ENCODE assay signal across 8 cellular contexts in the genomic region with DNA sequence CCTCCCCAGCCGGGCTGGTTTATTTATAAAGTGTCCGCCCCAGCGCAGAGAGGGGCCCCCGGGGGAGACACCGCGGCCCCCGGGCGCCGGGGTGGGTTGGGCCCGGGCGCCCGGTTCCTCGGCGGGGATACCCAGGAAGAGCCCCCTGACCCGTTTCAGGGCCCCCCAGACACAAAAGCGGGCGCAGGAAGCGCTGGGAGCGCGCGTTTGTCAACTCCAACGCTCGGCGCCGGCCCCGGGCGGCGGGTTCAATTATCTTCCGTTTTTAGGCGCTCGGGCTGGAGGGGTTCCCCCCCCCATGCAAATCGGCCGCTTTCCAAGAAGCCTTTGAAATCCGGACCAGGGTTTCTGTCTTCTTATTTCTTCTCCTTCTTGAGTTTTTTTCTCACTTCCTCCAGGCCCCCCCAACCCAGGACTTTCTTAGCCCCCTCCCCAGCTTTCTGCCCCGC. TPM values are rescaled to one million over a fixed set of nuclear protein-coding genes. Genes with fewer than 3 reads are reported as not detected.
A peak's percentile ranks its signal among the peaks of the same experiment; 100 is the strongest.
DNase-seq lines count a peak whose midpoint lies in the region; ATAC-seq and TF ChIP-seq lines count a peak whose summit lies in the region.

No MANE protein-coding gene starts in this region.

- TF ChIP-seq CTCF in PC-3 (conservative IDR thresholded peaks at IDR 0.05; ENCODE audit: low read depth, low read length): no peak
- no peak for TF ChIP-seq CTCF in cardiac fibroblast (IDR thresholded peaks at IDR 0.05; ENCODE audit: low read depth, low read length)
- TF ChIP-seq CTCF in lower leg skin (IDR thresholded peaks at IDR 0.05): no peak

- H3K27me3 ChIP-seq in PC-3 (ENCODE audit: low read length): no peaks in the 10 kb centered on the region

- peak overlapping the region; percentile 38; the same call in 1 of the 2 replicates for H3K9ac ChIP-seq in PC-3 (ENCODE audit: low read length)

- 0 to 1% methylated on average over 34 to 35 of the region's 35 CpGs for WGBS in lower leg skin, 2 donors

- POLR2A ChIA-PET in PC-3 (lab: Charles Lee; ENCODE audit: unreplicated experiment): no interaction called here

- BruUV-seq in PC-3 (replicated peaks; lab: Mats Ljungman, UMichigan): no TSS peak

- H3K9me2 ChIP-seq in PC-3 (replicated peaks; ENCODE audit: low read length): no peaks in the 10 kb centered on the region

- CTCF ChIA-PET in PC-3 (lab: Charles Lee): no interaction called here

- H4K20me1 ChIP-seq in PC-3 (ENCODE audit: low read length): no peaks in the 10 kb centered on the region

- H3K9me3 ChIP-seq in PC-3 (ENCODE audit: low read length): no peaks in the 10 kb centered on the region

- no peak for ATAC-seq in PC-3

- H3K4me3 ChIP-seq in PC-3 (ENCODE audit: low read length) (peak overlapping the region; percentile 81), cardiac fibroblast (replicated peaks in 1 of 2; ENCODE audit: low read depth in 2 of 2, low read length in 2 of 2) (peak overlapping the region; percentile 78 to 89), lower leg skin (ENCODE audit: low read depth, poor library complexity, severe bottlenecking) (peak overlapping the region; percentile 83)

- DNase-seq in activated CD4-positive, CD25-positive, alpha-beta regulatory T cell treated with anti-CD3 and anti-CD28 coated beads, Interleukin-2, amount 50 U/mL, for 72 hours: peak; percentile 65
- DNase-seq in activated CD4-positive, CD25-positive, alpha-beta regulatory T cell (lab: John Stamatoyannopoulos, UW): no peak
- DNase-seq in PC-3: peak; percentile 26
- DNase-seq in cardiac fibroblast (ENCODE audit: low read depth in 2 of 2): peak; percentile 50 to 56
- no peak for DNase-seq in lower leg skin (ENCODE audit: low spot score in 2 of 2)
- peak in 13 of 49 donors; percentile 8 to 56 (median 26) for DNase-seq in substantia nigra (lab: John Stamatoyannopoulos, UW)
- DNase-seq in H4 (ENCODE audit: low spot score): no peak
- DNase-seq in effector CD8-positive, alpha-beta T cell (lab: John Stamatoyannopoulos, UW): no peak

- peak overlapping the region; percentile 90 for H3K4me2 ChIP-seq in PC-3 (ENCODE audit: low read length)

- H3K4me1 ChIP-seq in PC-3 (ENCODE audit: insufficient read depth, low read length): no peaks in the 10 kb centered on the region; the same call in 1 of the 2 replicates

- H3K79me2 ChIP-seq in PC-3 (ENCODE audit: low read length): 0 out of 2 replicates have a peak, but pooled peaks cover 3% of the 10 kb centered on the region

- no peaks in the 10 kb centered on the region for H3F3A ChIP-seq in PC-3 (ENCODE audit: low read length, unreplicated experiment)

- H2AFZ ChIP-seq in PC-3 (ENCODE audit: low read length): peak overlapping the region; percentile 69

- intact Hi-C loops in PC-3 (cut with micrococcal nuclease) (no loop called here), lower leg skin (cut with DNase I; ENCODE audit: low total_unique reads) (no loop called here)

- H3K27ac ChIP-seq in PC-3 (ENCODE audit: low read length) (no peak overlapping the region), substantia nigra (ENCODE audit: low read depth, low read length, poor library complexity, severe bottlenecking) (peak overlapping the region; percentile 73)

- no peak for TF ChIP-seq POLR2A in lower leg skin (IDR thresholded peaks at IDR 0.05)

- no peaks in the 10 kb centered on the region for H3K36me3 ChIP-seq in PC-3 (ENCODE audit: low read depth, low read length)

RNA-seq across cellular contexts. Expression of gene ARID3A, which starts 0.8 kb away (rescaled TPM):
- total RNA-seq in PC-3 (2014; rRNA removed) (5.6 and 13.9 TPM in 2 replicates), lower leg skin (1 to 10 TPM; 1.8 to 9.4 (median 5.6) TPM)
- total RNA-seq in H4 (2014; rRNA removed; shearing (Covaris generic)): 2.3 and 9.0 TPM in 2 replicates

RNA-seq across cellular contexts. Expression of gene KISS1R, which starts 9.5 kb away (rescaled TPM):
- total RNA-seq in PC-3 (2014; rRNA removed): 1.2 and 3.9 TPM in 2 replicates
- 1 to 10 TPM in 1 of 4 donors, under 1 TPM in 1, not detected in 2; 0.88 to 3.5 TPM for total RNA-seq in lower leg skin
- total RNA-seq in H4 (2014; rRNA removed; shearing (Covaris generic)): not detected in 2 replicates

RNA-seq across cellular contexts. Expression of gene R3HDM4, which starts 13.6 kb away (rescaled TPM):
- total RNA-seq in PC-3 (2014; rRNA removed) (34.0 and 44.9 TPM in 2 replicates), lower leg skin (10 to 100 TPM; 58.1 to 75.6 (median 65.8) TPM)
- 20.3 and 26.8 TPM in 2 replicates for total RNA-seq in H4 (2014; rRNA removed; shearing (Covaris generic))

RNA-seq across cellular contexts. Expression of gene RNU6-9, which starts 33.3 kb away (rescaled TPM):
- not detected in 2 replicates for total RNA-seq in PC-3 (2014; rRNA removed)
- not detected for total RNA-seq in lower leg skin
- not detected in 2 replicates for total RNA-seq in H4 (2014; rRNA removed; shearing (Covaris generic))

RNA-seq across cellular contexts. Expression of gene MED16, which starts 33.6 kb away (rescaled TPM):
- 25.9 and 41.6 TPM in 2 replicates for total RNA-seq in PC-3 (2014; rRNA removed)
- 10 to 100 TPM; 41.7 to 62.3 (median 45.5) TPM for total RNA-seq in lower leg skin
- 16.6 and 27.4 TPM in 2 replicates for total RNA-seq in H4 (2014; rRNA removed; shearing (Covaris generic))

Comparison
In these comparisons a context has a peak if more than half of its experiments do, and no peak if none do; other contexts are left out.
1. DNase-seq: peak in activated CD4-positive, CD25-positive, alpha-beta regulatory T cell treated with anti-CD3 and anti-CD28 coated beads, Interleukin-2, amount 50 U/mL, for 72 hours (single experiment), PC-3 (single experiment) and cardiac fibroblast (2 of 2); none in activated CD4-positive, CD25-positive, alpha-beta regulatory T cell (0 of 4), lower leg skin (0 of 2), H4 (single experiment) and effector CD8-positive, alpha-beta T cell (single experiment).
2. Peak in every context shown above with its lines, with median percentiles within 50 percentile points of each other: H3K4me3 ChIP-seq.